ENCODE assay signal across 21 cellular contexts in the genomic region with DNA sequence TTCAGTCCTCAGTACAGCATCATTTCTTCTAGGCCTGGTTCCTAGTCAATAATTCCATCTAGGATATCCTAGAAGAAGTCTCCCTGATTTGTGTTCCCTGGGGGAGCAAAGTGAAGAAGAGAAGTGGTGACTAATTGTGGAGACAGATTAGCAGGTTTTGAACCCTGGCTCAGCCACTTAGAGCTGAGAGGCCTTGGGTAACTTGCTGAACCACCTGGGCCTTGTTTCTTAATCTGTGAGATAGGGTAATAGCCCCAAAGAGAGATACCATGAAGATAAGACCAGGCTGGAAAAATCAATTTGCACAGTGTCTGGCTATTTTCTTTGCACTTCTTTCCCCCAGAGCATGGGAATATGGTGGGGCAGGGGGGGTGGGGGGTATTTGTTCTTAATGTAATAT. TPM values are rescaled to one million over a fixed set of nuclear protein-coding genes. Genes with fewer than 3 reads are reported as not detected.
DNase-seq lines count a peak whose midpoint lies in the region; ATAC-seq and TF ChIP-seq lines count a peak whose summit lies in the region.
"Had no signal": no experiment of that assay in that cellular context is flagged by ENCODE, and none has a peak within 500 bp of the region (broad histone marks: within the 10 kb centered on the region; RNA-seq: fewer than 3 reads in every experiment).

No MANE protein-coding gene starts in this region.

- H2BK15ac ChIP-seq in mesendoderm (replicated peaks; ENCODE audit: low read depth), result no peak overlapping the region

- H4K5ac ChIP-seq in mesendoderm (ENCODE audit: low read length), result no peak overlapping the region

- no peak overlapping the region for H3K23ac ChIP-seq in mesendoderm (ENCODE audit: low read length)

- H2BK120ac ChIP-seq in mesendoderm (ENCODE audit: low read depth, low read length), result no peak overlapping the region

- no peak overlapping the region for H3K27ac ChIP-seq in mesendoderm (ENCODE audit: low read depth, low read length)
- H3K27ac ChIP-seq in RWPE1, result no peak overlapping the region
- H3K27ac ChIP-seq: colonic mucosa, vagina had no signal

- no peak overlapping the region for H2AK5ac ChIP-seq in mesendoderm (ENCODE audit: low read length)

- peak overlapping the region; percentile 31 for H3K27ac Mint-ChIP-seq in activated naive CD8-positive, alpha-beta T cell treated with anti-CD3 and anti-CD28 coated beads, Interleukin-2, amount 10 ng/mL, durations not matched to agents 7 days and 5 days
- no peak overlapping the region for H3K27ac Mint-ChIP-seq in activated naive CD8-positive, alpha-beta T cell treated with anti-CD3 and anti-CD28 coated beads, Interleukin-2, amount 50 U/mL, for 24 hours
- H3K27ac Mint-ChIP-seq in activated CD8-positive, alpha-beta T cell treated with anti-CD3 and anti-CD28 coated beads for 36 hours, result peak overlapping the region; percentile 33

- peaks cover 7% of the 10 kb centered on the region for H3K36me3 Mint-ChIP-seq in activated naive CD8-positive, alpha-beta T cell treated with anti-CD3 and anti-CD28 coated beads, Interleukin-2, amount 10 ng/mL, durations not matched to agents 7 days and 5 days
- peaks cover 3% of the 10 kb centered on the region for H3K36me3 Mint-ChIP-seq in activated naive CD8-positive, alpha-beta T cell treated with anti-CD3 and anti-CD28 coated beads, Interleukin-2, amount 50 U/mL, for 24 hours (ENCODE audit: low read depth)
- H3K36me3 Mint-ChIP-seq in activated CD8-positive, alpha-beta T cell treated with anti-CD3 and anti-CD28 coated beads for 36 hours (ENCODE audit: low read depth), result peaks cover 3% of the 10 kb centered on the region

- H3K4ac ChIP-seq in mesendoderm (ENCODE audit: low read depth, low read length), result no peak overlapping the region

- H3K27me3 ChIP-seq in mesendoderm (ENCODE audit: insufficient read depth, low read length, poor library complexity), result no peaks in the 10 kb centered on the region
- H3K27me3 ChIP-seq: colonic mucosa, vagina had no signal

- H3K18ac ChIP-seq in mesendoderm (ENCODE audit: low read length), result peak overlapping the region; percentile 94

- H3K79me1 ChIP-seq in mesendoderm (ENCODE audit: low read length), result no peaks in the 10 kb centered on the region

- H3K4me3 Mint-ChIP-seq in activated naive CD8-positive, alpha-beta T cell treated with anti-CD3 and anti-CD28 coated beads, Interleukin-2, amount 10 ng/mL, durations not matched to agents 7 days and 5 days, result no peak overlapping the region
- no peak overlapping the region for H3K4me3 Mint-ChIP-seq in activated naive CD8-positive, alpha-beta T cell treated with anti-CD3 and anti-CD28 coated beads, Interleukin-2, amount 50 U/mL, for 24 hours
- H3K4me3 Mint-ChIP-seq in activated CD8-positive, alpha-beta T cell treated with anti-CD3 and anti-CD28 coated beads for 36 hours, result no peak overlapping the region
- H3K4me3 Mint-ChIP-seq: activated T-cell treated with anti-CD3 and anti-CD28 coated beads, Interleukin-2, amount 50 U/mL, for 4 hours; nephron progenitor cell had no signal

- no peak for DNase-seq in activated naive CD8-positive, alpha-beta T cell treated with anti-CD3 and anti-CD28 coated beads, Interleukin-2, amount 10 ng/mL, durations not matched to agents 7 days and 5 days
- DNase-seq in activated naive CD8-positive, alpha-beta T cell treated with anti-CD3 and anti-CD28 coated beads, Interleukin-2, amount 50 U/mL, for 24 hours, result no peak
- no peak for DNase-seq in activated CD8-positive, alpha-beta T cell treated with anti-CD3 and anti-CD28 coated beads for 36 hours
- peak; percentile 85 for DNase-seq in mesendoderm
- DNase-seq in RWPE1 (ENCODE audit: low spot score), result no peak
- DNase-seq in DMS79 treated with DMSO at 0.1 percent for 48 hours (lab: John Stamatoyannopoulos, UW), result no peak
- DNase-seq: activated T-cell treated with anti-CD3 and anti-CD28 coated beads, Interleukin-2, amount 50 U/mL, for 4 hours; colonic mucosa; left colon; NCI-H146; nephron progenitor cell; PC-3; right cardiac atrium; stimulated activated naive CD4-positive, alpha-beta T cell treated with Interleukin-2 at 50 U/mL for 16 hours had no signal

- H3K4me2 ChIP-seq in mesendoderm (ENCODE audit: low read length), result no peak overlapping the region

- H2BK5ac ChIP-seq in mesendoderm (ENCODE audit: low read length), result peak overlapping the region; percentile 2

- H3K9me3 Mint-ChIP-seq in activated naive CD8-positive, alpha-beta T cell treated with anti-CD3 and anti-CD28 coated beads, Interleukin-2, amount 10 ng/mL, durations not matched to agents 7 days and 5 days, result no peaks in the 10 kb centered on the region
- no peaks in the 10 kb centered on the region for H3K9me3 Mint-ChIP-seq in activated naive CD8-positive, alpha-beta T cell treated with anti-CD3 and anti-CD28 coated beads, Interleukin-2, amount 50 U/mL, for 24 hours
- no peaks in the 10 kb centered on the region for H3K9me3 Mint-ChIP-seq in activated CD8-positive, alpha-beta T cell treated with anti-CD3 and anti-CD28 coated beads for 36 hours
- H3K9me3 Mint-ChIP-seq: activated T-cell treated with anti-CD3 and anti-CD28 coated beads, Interleukin-2, amount 50 U/mL, for 4 hours had no signal

- H4K8ac ChIP-seq in mesendoderm (ENCODE audit: low read depth, low read length), result no peak overlapping the region

- H3K79me2 ChIP-seq in mesendoderm (ENCODE audit: control insufficient read depth, insufficient read depth, low read length), result no peaks in the 10 kb centered on the region

- H3K4me1 ChIP-seq in mesendoderm (ENCODE audit: control insufficient read depth, low read depth, low read length), result peaks cover 37% of the 10 kb centered on the region
- H3K4me1 ChIP-seq: colonic mucosa had no signal

- no peak overlapping the region for H3K4me3 ChIP-seq in mesendoderm (ENCODE audit: low read length)
- H3K4me3 ChIP-seq: colonic mucosa, vagina had no signal

- no peak overlapping the region for H3K56ac ChIP-seq in mesendoderm (ENCODE audit: low read length)

- peaks cover 47% of the 10 kb centered on the region for H3K4me1 Mint-ChIP-seq in activated naive CD8-positive, alpha-beta T cell treated with anti-CD3 and anti-CD28 coated beads, Interleukin-2, amount 10 ng/mL, durations not matched to agents 7 days and 5 days
- H3K4me1 Mint-ChIP-seq in activated naive CD8-positive, alpha-beta T cell treated with anti-CD3 and anti-CD28 coated beads, Interleukin-2, amount 50 U/mL, for 24 hours, result peaks cover 44% of the 10 kb centered on the region
- peaks cover 42% of the 10 kb centered on the region for H3K4me1 Mint-ChIP-seq in activated CD8-positive, alpha-beta T cell treated with anti-CD3 and anti-CD28 coated beads for 36 hours (ENCODE audit: low read depth)

- CTCF ChIA-PET in activated CD8-positive, alpha-beta T cell treated with anti-CD3 and anti-CD28 coated beads for 36 hours (lab: Charles Lee), result no interaction called here
- CTCF ChIA-PET in RWPE1 (lab: Yijun Ruan, JAX), result interaction anchor here (1.0 kb wide), 1 partner anchor 16 kb away, joined by 3 read pairs; a partner anchor contains a TSS

- POLR2A ChIA-PET in activated naive CD8-positive, alpha-beta T cell treated with anti-CD3 and anti-CD28 coated beads, Interleukin-2, amount 10 ng/mL, durations not matched to agents 7 days and 5 days (lab: Charles Lee), result no interaction called here
- POLR2A ChIA-PET in activated CD8-positive, alpha-beta T cell treated with anti-CD3 and anti-CD28 coated beads for 36 hours (lab: Charles Lee), result no interaction called here
- POLR2A ChIA-PET in RWPE1 (lab: Yijun Ruan, JAX; ENCODE audit: low non-redundant PET), result no interaction called here

- no peak for TF ChIP-seq CTCF in activated CD8-positive, alpha-beta T cell treated with anti-CD3 and anti-CD28 coated beads for 36 hours (IDR thresholded peaks at IDR 0.05)
- TF ChIP-seq CTCF in RWPE1 (conservative IDR thresholded peaks at IDR 0.05; ENCODE audit: low read depth), result no peak

- no peaks in the 10 kb centered on the region for H3K27me3 Mint-ChIP-seq in activated naive CD8-positive, alpha-beta T cell treated with anti-CD3 and anti-CD28 coated beads, Interleukin-2, amount 10 ng/mL, durations not matched to agents 7 days and 5 days
- no peaks in the 10 kb centered on the region for H3K27me3 Mint-ChIP-seq in activated naive CD8-positive, alpha-beta T cell treated with anti-CD3 and anti-CD28 coated beads, Interleukin-2, amount 50 U/mL, for 24 hours
- no peaks in the 10 kb centered on the region for H3K27me3 Mint-ChIP-seq in activated CD8-positive, alpha-beta T cell treated with anti-CD3 and anti-CD28 coated beads for 36 hours

- intact Hi-C loops in activated CD8-positive, alpha-beta T cell treated with anti-CD3 and anti-CD28 coated beads for 36 hours (cut with micrococcal nuclease), result no loop called here

- ATAC-seq in activated naive CD8-positive, alpha-beta T cell treated with anti-CD3 and anti-CD28 coated beads, Interleukin-2, amount 10 ng/mL, durations not matched to agents 7 days and 5 days (ENCODE audit: low read depth), result no peak
- no peak for ATAC-seq in activated naive CD8-positive, alpha-beta T cell treated with anti-CD3 and anti-CD28 coated beads, Interleukin-2, amount 50 U/mL, for 24 hours
- no peak for ATAC-seq in activated CD8-positive, alpha-beta T cell treated with anti-CD3 and anti-CD28 coated beads for 36 hours
- ATAC-seq in GM21576 (IDR thresholded peaks at IDR 0.05; ENCODE audit: unreplicated experiment) (no peak), HG03175 (IDR thresholded peaks at IDR 0.05; ENCODE audit: unreplicated experiment) (no peak)
- ATAC-seq: left colon, PC-3 had no signal

- no peaks in the 10 kb centered on the region for H3K36me3 ChIP-seq in mesendoderm (ENCODE audit: control insufficient read depth, insufficient read depth, low read length)
- H3K36me3 ChIP-seq: colonic mucosa, vagina had no signal

- H3K9ac ChIP-seq in mesendoderm (ENCODE audit: low read length), result no peak overlapping the region

RNA-seq across cellular contexts. Expression of a gene that starts 9.4 kb away (rescaled TPM):
- 1 to 10 TPM; 1.3 to 1.6 TPM for total RNA-seq in activated naive CD8-positive, alpha-beta T cell treated with anti-CD3 and anti-CD28 coated beads, Interleukin-2, amount 10 ng/mL, durations not matched to agents 7 days and 5 days
- 1 to 10 TPM; 1.3 to 1.4 TPM for total RNA-seq in activated CD8-positive, alpha-beta T cell treated with anti-CD3 and anti-CD28 coated beads for 36 hours
- polyA plus RNA-seq in mesendoderm (2013, experiment 1 of 2), result 0.51 TPM
- 0.60 TPM for polyA plus RNA-seq in mesendoderm (2013, experiment 2 of 2)
- total RNA-seq: vagina had no signal

RNA-seq across cellular contexts. Expression of a gene that starts 15.9 kb away (rescaled TPM):
- 100 to 1,000 TPM; 384 to 388 TPM for total RNA-seq in activated naive CD8-positive, alpha-beta T cell treated with anti-CD3 and anti-CD28 coated beads, Interleukin-2, amount 10 ng/mL, durations not matched to agents 7 days and 5 days
- 100 to 1,000 TPM; 475 to 482 TPM for total RNA-seq in activated CD8-positive, alpha-beta T cell treated with anti-CD3 and anti-CD28 coated beads for 36 hours
- polyA plus RNA-seq in mesendoderm (2013, experiment 1 of 2), result 155 TPM
- 159 TPM for polyA plus RNA-seq in mesendoderm (2013, experiment 2 of 2)

RNA-seq across cellular contexts. Expression of a gene that starts 36.0 kb away (rescaled TPM):
- not detected for total RNA-seq in activated naive CD8-positive, alpha-beta T cell treated with anti-CD3 and anti-CD28 coated beads, Interleukin-2, amount 10 ng/mL, durations not matched to agents 7 days and 5 days
- under 1 TPM in 1 of 2 experiments, not detected in 1; 0.07 TPM for total RNA-seq in activated CD8-positive, alpha-beta T cell treated with anti-CD3 and anti-CD28 coated beads for 36 hours
- polyA plus RNA-seq in mesendoderm (2013, experiment 1 of 2), result 10.4 TPM
- 10.1 TPM for polyA plus RNA-seq in mesendoderm (2013, experiment 2 of 2)
- total RNA-seq: NCI-H460 had no signal
- polyA plus RNA-seq: AG04450, fibroblast of lung had no signal

RNA-seq across cellular contexts. Expression of a gene that starts 44.7 kb away (rescaled TPM):
- total RNA-seq in activated naive CD8-positive, alpha-beta T cell treated with anti-CD3 and anti-CD28 coated beads, Interleukin-2, amount 10 ng/mL, durations not matched to agents 7 days and 5 days, result not detected
- total RNA-seq in activated CD8-positive, alpha-beta T cell treated with anti-CD3 and anti-CD28 coated beads for 36 hours, result not detected
- polyA plus RNA-seq in mesendoderm (2013, experiment 1 of 2), result 0.07 TPM
- polyA plus RNA-seq in mesendoderm (2013, experiment 2 of 2), result not detected
- total RNA-seq: activated T-cell treated with anti-CD3 and anti-CD28 coated beads, Interleukin-2, amount 50 U/mL, for 4 hours; aorta; colonic mucosa; fibroblast of lung; left colon; NCI-H460; right cardiac atrium; vagina had no signal
- polyA plus RNA-seq: AG04450, aorta, fibroblast of lung, right cardiac atrium had no signal

RNA-seq across cellular contexts. Expression of a gene that starts 46.9 kb away (rescaled TPM):
- not detected for total RNA-seq in activated naive CD8-positive, alpha-beta T cell treated with anti-CD3 and anti-CD28 coated beads, Interleukin-2, amount 10 ng/mL, durations not matched to agents 7 days and 5 days
- not detected for total RNA-seq in activated CD8-positive, alpha-beta T cell treated with anti-CD3 and anti-CD28 coated beads for 36 hours
- not detected for polyA plus RNA-seq in mesendoderm (2013, experiment 1 of 2)
- not detected for polyA plus RNA-seq in mesendoderm (2013, experiment 2 of 2)
- total RNA-seq: activated T-cell treated with anti-CD3 and anti-CD28 coated beads, Interleukin-2, amount 50 U/mL, for 4 hours; colonic mucosa; left colon; vagina had no signal
- polyA plus RNA-seq: AG04450, fibroblast of lung had no signal
